In the genomic region with DNA sequence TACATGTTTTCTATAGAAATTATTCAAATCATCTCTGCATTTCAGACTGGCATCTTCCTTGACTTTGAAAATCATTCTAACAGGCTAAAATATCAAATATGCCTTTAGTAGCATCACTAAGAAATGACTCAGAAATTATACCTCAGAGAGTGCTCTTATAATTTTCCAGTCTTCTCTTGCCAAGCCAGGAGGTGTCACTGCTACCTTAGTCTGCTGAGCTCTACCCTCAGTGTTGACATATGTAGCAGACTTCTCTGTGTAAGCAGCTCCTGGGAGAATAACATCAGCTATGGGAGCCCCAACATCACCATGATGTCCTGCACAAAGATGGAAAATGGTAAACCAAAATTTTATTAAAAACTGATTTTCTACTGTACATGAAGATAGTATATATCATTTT, we compare ENCODE assay signal across 15 cellular contexts. TPM values are rescaled to one million over a fixed set of nuclear protein-coding genes. Genes with fewer than 3 reads are reported as not detected.
A peak's percentile ranks its signal among the peaks of the same experiment; 100 is the strongest.
DNase-seq lines count a peak whose midpoint lies in the region; ATAC-seq and TF ChIP-seq lines count a peak whose summit lies in the region.
"Had no signal": no experiment of that assay in that cellular context is flagged by ENCODE, and none has a peak within 500 bp of the region (broad histone marks: within the 10 kb centered on the region; RNA-seq: fewer than 3 reads in every experiment).

No MANE protein-coding gene starts in this region.

- no peaks in the 10 kb centered on the region for H3K9me3 Mint-ChIP-seq in activated T-cell treated with anti-CD3 and anti-CD28 coated beads, Interleukin-2, amount 50 U/mL, for 4 hours
- H3K9me3 Mint-ChIP-seq in Calu3 (ENCODE audit: low read depth, unreplicated experiment), result no peaks in the 10 kb centered on the region

- BruUV-seq in OCI-LY7 (replicated peaks; lab: Mats Ljungman, UMichigan), result no TSS peak
- no TSS peak for BruUV-seq in Calu3 (replicated peaks; lab: Mats Ljungman, UMichigan)

- no peak overlapping the region for H3K4me3 Mint-ChIP-seq in activated T-cell treated with anti-CD3 and anti-CD28 coated beads, Interleukin-2, amount 50 U/mL, for 4 hours
- no peak overlapping the region for H3K4me3 Mint-ChIP-seq in Calu3 (ENCODE audit: low read depth, unreplicated experiment)

- no peaks in the 10 kb centered on the region for H3K27me3 Mint-ChIP-seq in activated T-cell treated with anti-CD3 and anti-CD28 coated beads, Interleukin-2, amount 50 U/mL, for 4 hours (ENCODE audit: low read depth)
- no peaks in the 10 kb centered on the region for H3K27me3 Mint-ChIP-seq in Calu3 (ENCODE audit: unreplicated experiment)

- DNase-seq in NCI-H2107 treated with DMSO at 0.1 percent for 48 hours (lab: John Stamatoyannopoulos, UW; ENCODE audit: unreplicated experiment), result peak; percentile 7
- no peak for DNase-seq in NCI-H2107 (lab: John Stamatoyannopoulos, UW)
- DNase-seq in HCEC 1CT, result peak; percentile 15
- peak; percentile 26 for DNase-seq in OCI-LY7 (ENCODE audit: low spot score)
- DNase-seq in activated T-cell treated with anti-CD3 and anti-CD28 coated beads, Interleukin-2, amount 50 U/mL, for 4 hours, result no peak
- no peak for DNase-seq in activated gamma-delta T cell (lab: John Stamatoyannopoulos, UW)
- DNase-seq in Calu3, result no peak
- DNase-seq: foreskin fibroblast; kidney; NCI-H510A treated with DMSO at 0.1 percent for 48 hours; stimulated activated CD4-positive, alpha-beta T cell treated with anti-CD3 and anti-CD28 coated beads, Interleukin-4, amount 100 ng/mL, for 24 hours; stimulated activated naive CD4-positive, alpha-beta T cell had no signal

- no peaks in the 10 kb centered on the region for H3K9me2 ChIP-seq in OCI-LY7 (ENCODE audit: insufficient read depth, low read length)

- H3K27ac Mint-ChIP-seq in Calu3 (ENCODE audit: unreplicated experiment), result no peak overlapping the region

- H3K79me2 ChIP-seq in OCI-LY7 (ENCODE audit: insufficient read depth, low read depth, low read length), result no peaks in the 10 kb centered on the region

- peaks cover 92% of the 10 kb centered on the region for H3K36me3 ChIP-seq in OCI-LY7 (ENCODE audit: insufficient read depth, low read length)

- H3K4me3 ChIP-seq in OCI-LY7 (ENCODE audit: low read depth, low read length, poor library complexity, severe bottlenecking), result no peak overlapping the region
- H3K4me3 ChIP-seq: right atrium auricular region, SJSA1 had no signal

- TF ChIP-seq CTCF in OCI-LY7 (conservative IDR thresholded peaks at IDR 0.05; ENCODE audit: low read length), result peak; percentile 52
- TF ChIP-seq CTCF in Calu3 (IDR thresholded peaks at IDR 0.05; ENCODE audit: unreplicated experiment), result no peak

- CTCF ChIA-PET in OCI-LY7 (lab: Charles Lee; ENCODE audit: unreplicated experiment), result no interaction called here
- CTCF ChIA-PET in Calu3 (lab: Charles Lee), result no interaction called here

- H3K4me1 ChIP-seq in OCI-LY7 (ENCODE audit: insufficient read depth, low read length, poor library complexity, severe bottlenecking), result no peaks in the 10 kb centered on the region
- H3K4me1 ChIP-seq: right atrium auricular region, SJSA1 had no signal

- H3K27ac ChIP-seq in OCI-LY7 (ENCODE audit: low read depth, low read length, poor library complexity, severe bottlenecking), result no peak overlapping the region
- H3K27ac ChIP-seq: right atrium auricular region, SJSA1 had no signal

- H3K9me3 ChIP-seq in OCI-LY7 (ENCODE audit: low read length), result no peaks in the 10 kb centered on the region
- H3K9me3 ChIP-seq: right atrium auricular region, SJSA1 had no signal

- no peaks in the 10 kb centered on the region for H3K4me1 Mint-ChIP-seq in activated T-cell treated with anti-CD3 and anti-CD28 coated beads, Interleukin-2, amount 50 U/mL, for 4 hours (ENCODE audit: low read depth)
- H3K4me1 Mint-ChIP-seq in Calu3 (ENCODE audit: low read depth, unreplicated experiment), result no peaks in the 10 kb centered on the region

- H2AFZ ChIP-seq in OCI-LY7 (ENCODE audit: low read length), result no peak overlapping the region

- no peak overlapping the region for H3K4me2 ChIP-seq in OCI-LY7 (ENCODE audit: low read length)

- ATAC-seq in esophagus mucosa, result peak; percentile 47
- no peak for ATAC-seq in activated T-cell treated with anti-CD3 and anti-CD28 coated beads, Interleukin-2, amount 50 U/mL, for 4 hours

- H4K20me1 ChIP-seq in OCI-LY7 (ENCODE audit: insufficient read depth, low read length), result no peaks in the 10 kb centered on the region

- peaks cover 20% of the 10 kb centered on the region for H3K36me3 Mint-ChIP-seq in activated T-cell treated with anti-CD3 and anti-CD28 coated beads, Interleukin-2, amount 50 U/mL, for 4 hours (ENCODE audit: insufficient read depth)
- H3K36me3 Mint-ChIP-seq in Calu3 (ENCODE audit: insufficient read depth, unreplicated experiment), result peaks cover 40% of the 10 kb centered on the region

- intact Hi-C loops in OCI-LY7 (cut with micrococcal nuclease; ENCODE audit: unreplicated experiment), result no loop called here
- intact Hi-C loops in Calu3 (cut with micrococcal nuclease; ENCODE audit: unreplicated experiment), result no loop called here

- POLR2A ChIA-PET in OCI-LY7 (lab: Charles Lee), result interaction anchor here (0.7 to 1.4 kb wide), 3 partner anchors 18 to 29 kb away, joined by 3 to 4 read pairs (median 3); no protein-coding TSS in a partner anchor

RNA-seq across cellular contexts. Expression of a gene that starts 31.6 kb away (rescaled TPM):
- total RNA-seq in OCI-LY7 (2014; rRNA removed; shearing (Covaris generic)), result 73.4 and 81.9 TPM in 2 replicates
- total RNA-seq in OCI-LY7 (2022) (110 and 116 TPM in 2 replicates), esophagus mucosa (81.6 TPM), Calu3 (2022) (79.2 and 81.0 TPM in 2 replicates)
- total RNA-seq in activated T-cell treated with anti-CD3 and anti-CD28 coated beads, Interleukin-2, amount 50 U/mL, for 4 hours, result 10 to 100 TPM; 70.4 to 74.1 (median 71.2) TPM

RNA-seq across cellular contexts. Expression of a gene that starts 32.0 kb away (rescaled TPM):
- total RNA-seq in OCI-LY7 (2014; rRNA removed; shearing (Covaris generic)), result 883 and 1,168 TPM in 2 replicates
- total RNA-seq in OCI-LY7 (2022) (1,062 and 1,084 TPM in 2 replicates), esophagus mucosa (732 TPM), Calu3 (2022) (340 and 415 TPM in 2 replicates)
- total RNA-seq in activated T-cell treated with anti-CD3 and anti-CD28 coated beads, Interleukin-2, amount 50 U/mL, for 4 hours, result 1,000 to 10,000 TPM; 1,014 to 1,071 (median 1,068) TPM

RNA-seq across cellular contexts. Expression of a gene that starts 41.7 kb away (rescaled TPM):
- total RNA-seq in OCI-LY7 (2014; rRNA removed; shearing (Covaris generic)), result 8.2 and 14.2 TPM in 2 replicates
- total RNA-seq in OCI-LY7 (2022) (21.4 and 21.6 TPM in 2 replicates), esophagus mucosa (18.8 TPM), Calu3 (2022) (19.5 and 20.2 TPM in 2 replicates)
- 10 to 100 TPM; 20.6 to 22.3 (median 21.4) TPM for total RNA-seq in activated T-cell treated with anti-CD3 and anti-CD28 coated beads, Interleukin-2, amount 50 U/mL, for 4 hours

Comparison
In these comparisons a context has a peak if more than half of its experiments do, and no peak if none do; other contexts are left out.
1. DNase-seq: peak in NCI-H2107 treated with DMSO at 0.1 percent for 48 hours (single experiment), HCEC 1CT (single experiment) and OCI-LY7 (single experiment); none in NCI-H2107 (single experiment), activated T-cell treated with anti-CD3 and anti-CD28 coated beads, Interleukin-2, amount 50 U/mL, for 4 hours (single experiment), activated gamma-delta T cell (single experiment) and Calu3 (single experiment).